28 cellular contexts compared by ENCODE assay signal in genomic region chr19:3658004-3658822, GRCh38. TPM values are rescaled to one million over a fixed set of nuclear protein-coding genes. Genes with fewer than 3 reads are reported as not detected.
DNase-seq lines count a peak whose midpoint lies in the region; ATAC-seq, FAIRE-seq and TF ChIP-seq lines count a peak whose summit lies in the region.
"Had no signal": no experiment of that assay in that cellular context is flagged by ENCODE, and none has a peak within 500 bp of the region (broad histone marks: within the 10 kb centered on the region; RNA-seq: fewer than 3 reads in every experiment).

No MANE protein-coding gene starts in this region.

- H4K91ac ChIP-seq in IMR-90 (ENCODE audit: insufficient read depth, low read depth, low read length) = no peak overlapping the region

- intact Hi-C loops in IMR-90 (cut with micrococcal nuclease) (no loop called here), HepG2 (cut with micrococcal nuclease; ENCODE audit: unreplicated experiment) (no loop called here), testis (cut with DNase I; ENCODE audit: low total_unique reads) (no loop called here)

- H2BK5ac ChIP-seq in IMR-90 (ENCODE audit: low read depth, low read length, poor library complexity, severe bottlenecking) = no peak overlapping the region

- WGBS in IMR-90 (ENCODE audit: extremely low coverage in 2 of 2, insufficient read length in 1 of 2), 2 experiments = 91% methylated on average over 15 of the region's 38 CpGs; no CpG with 5 or more reads in 1 of the 2 experiments
- 96% methylated on average over 22 of the region's 38 CpGs for WGBS in HepG2 (ENCODE audit: low lambda C conversion rate)
- WGBS in testis, 2 donors = 65 to 72% methylated on average over 14 to 35 of the region's 38 CpGs

- H4K20me1 ChIP-seq in IMR-90 (ENCODE audit: insufficient read depth, low read length) (no peaks in the 10 kb centered on the region), HepG2 (ENCODE audit: insufficient read depth, low read length) (no peaks in the 10 kb centered on the region)

- TF ChIP-seq EP300 in HepG2 (IDR thresholded peaks at IDR 0.05; ENCODE audit: low read depth in 2 of 2, low read length in 2 of 2) = no peak
- no peak for TF ChIP-seq EP300 in HepG2 (CRISPR knock-in tag; IDR thresholded peaks at IDR 0.05; ENCODE audit: borderline replicate concordance)

- no peak overlapping the region for H2BK15ac ChIP-seq in IMR-90 (ENCODE audit: low read depth, low read length)

- FAIRE-seq in HepG2 (lab: Jason Lieb, UNC) = no peak
- FAIRE-seq: GM12891, small intestine had no signal

- no peak overlapping the region for H3K18ac ChIP-seq in IMR-90 (ENCODE audit: low read depth, low read length)

- H3K9me1 ChIP-seq in IMR-90 (ENCODE audit: insufficient read depth, low read length) = peaks cover 3% of the 10 kb centered on the region; the same call in 1 of the 2 replicates

- H3K14ac ChIP-seq in IMR-90 (replicated peaks; ENCODE audit: low read depth, low read length) = no peak overlapping the region

- dilution Hi-C loops in IMR-90 (cut with HindIII; ENCODE audit: low sequenced_read_pairs, unreplicated experiment) = no loop called here

- DNase-seq in IMR-90 (no peak), cerebellar nuclear complex (lab: John Stamatoyannopoulos, UW) (peak; percentile 74 to 89), HepG2 (ENCODE audit: low spot score) (no peak), testis (peak; percentile 62), GM19240 (ENCODE audit: insufficient read length, low spot score) (no peak), NCI-H748 treated with DMSO at 0.1 percent for 48 hours (lab: John Stamatoyannopoulos, UW) (no peak)
- no peak for DNase-seq in stimulated activated CD4-positive, alpha-beta T cell treated with anti-CD3 and anti-CD28 coated beads, Interleukin-15, amount 100 ng/mL, for 24 hours
- DNase-seq: activated CD4-positive, alpha-beta T cell treated with anti-CD3 and anti-CD28 coated beads, Interleukin-2, amount 50 U/mL, for 4 hours; activated naive CD4-positive, alpha-beta T cell; activated T-cell treated with anti-CD3 and anti-CD28 coated beads, Interleukin-2, amount 50 U/mL, for 72 hours; brain microvascular endothelial cell; colonic mucosa; effector memory CD4-positive, alpha-beta T cell; erythroblast; mammary epithelial cell; NCI-H1105 treated with DMSO at 0.1 percent for 48 hours; NCI-H2029; NCI-H2227 treated with DMSO at 0.1 percent for 48 hours; NCI-H526 treated with DMSO at 0.1 percent for 48 hours; Peyer's patch; small intestine; stimulated activated CD4-positive, alpha-beta T cell treated with anti-CD3 and anti-CD28 coated beads, Interleukin-2, amount 100 ng/mL, for 24 hours; T-cell; transverse colon had no signal

- no peak overlapping the region for H3K56ac ChIP-seq in IMR-90 (ENCODE audit: extremely low read depth, insufficient read depth, low read length)

- H2AK9ac ChIP-seq in IMR-90 (replicated peaks; ENCODE audit: low read depth, low read length, poor library complexity) = no peak overlapping the region

- TF ChIP-seq CTCF in IMR-90 (conservative IDR thresholded peaks at IDR 0.05; ENCODE audit: low read depth, low read length) = no peak
- no peak for TF ChIP-seq CTCF in HepG2 (CRISPR knock-in tag; IDR thresholded peaks at IDR 0.05)
- no peak for TF ChIP-seq CTCF in testis (IDR thresholded peaks at IDR 0.05)

- no peak overlapping the region for H3K4me2 ChIP-seq in IMR-90 (ENCODE audit: low read depth, low read length)
- no peak overlapping the region for H3K4me2 ChIP-seq in HepG2 (ENCODE audit: low read depth, low read length)
- H3K4me2 ChIP-seq: GM23338 had no signal

- no peak overlapping the region for H2AK5ac ChIP-seq in IMR-90 (ENCODE audit: low read depth, low read length)

- H3K4me1 ChIP-seq in IMR-90 (ENCODE audit: control insufficient read depth, insufficient read depth, low read length) (peaks cover 3% of the 10 kb centered on the region), HepG2 (ENCODE audit: insufficient read depth, low read length) (no peaks in the 10 kb centered on the region), testis (peaks cover 3% of the 10 kb centered on the region)
- H3K4me1 ChIP-seq: colonic mucosa, Peyer's patch, transverse colon had no signal

- no TSS peak for BruUV-seq in IMR-90 (replicated peaks; lab: Mats Ljungman, UMichigan)
- BruUV-seq in HepG2 (replicated peaks; lab: Mats Ljungman, UMichigan) = no TSS peak

- in situ Hi-C loops in IMR-90 (cut with MboI; ENCODE audit: low sequenced_read_pairs) (no loop called here), HepG2 (cut with HindIII; ENCODE audit: extremely low pct_ligation_motif_present, low pct_unique_long_range_greater_than_20kb) (no loop called here)

- no peak overlapping the region for H3K4ac ChIP-seq in IMR-90 (ENCODE audit: low read depth, low read length)

- H3K23ac ChIP-seq in IMR-90 (ENCODE audit: low read depth, low read length) = no peak overlapping the region

- ATAC-seq in IMR-90 (ENCODE audit: low read depth) (no peak), HepG2 (no peak)
- ATAC-seq: activated T-cell treated with anti-CD3 and anti-CD28 coated beads, Interleukin-2, amount 50 U/mL, for 72 hours; GM23338; T-cell had no signal

- no peak overlapping the region for H3K9ac ChIP-seq in IMR-90 (ENCODE audit: low read depth, low read length)
- H3K9ac ChIP-seq in HepG2 (ENCODE audit: insufficient read depth, low read depth, low read length) = no peak overlapping the region

- peaks cover 58% of the 10 kb centered on the region for H3K36me3 ChIP-seq in IMR-90 (ENCODE audit: control insufficient read depth, insufficient read depth, low read length)
- peaks cover 0 to 11% of the 10 kb centered on the region in 2 experiments; a peak in 4 of 5 replicates for H3K36me3 ChIP-seq in HepG2 (replicated peaks in 1 of 2; ENCODE audit: control insufficient read depth in 1 of 2, insufficient read depth in 2 of 2, low read length in 2 of 2)
- no peaks in the 10 kb centered on the region for H3K36me3 ChIP-seq in testis (ENCODE audit: low read depth, missing control alignments)
- H3K36me3 ChIP-seq: colonic mucosa had no signal

- TF ChIP-seq RAD21 in IMR-90 (IDR thresholded peaks at IDR 0.05; ENCODE audit: low read length) (no peak), HepG2 (CRISPR knock-in tag; IDR thresholded peaks at IDR 0.05) (no peak)

- TF ChIP-seq POLR2A in IMR-90 (IDR thresholded peaks at IDR 0.05; ENCODE audit: low read depth, low read length) (no peak), HepG2 (IDR thresholded peaks at IDR 0.05; ENCODE audit: insufficient read depth in 1 of 2, low read depth in 2 of 2, low read length in 2 of 2) (no peak), testis (IDR thresholded peaks at IDR 0.05) (no peak)

- H2BK20ac ChIP-seq in IMR-90 (ENCODE audit: low read depth, low read length) = no peak overlapping the region

- H3K27me3 ChIP-seq in IMR-90 (ENCODE audit: control insufficient read depth, insufficient read depth, low read length) = no peaks in the 10 kb centered on the region
- no peaks in the 10 kb centered on the region for H3K27me3 ChIP-seq in HepG2 (ENCODE audit: control insufficient read depth in 1 of 2, insufficient read depth in 2 of 2, low read length in 2 of 2)
- no peaks in the 10 kb centered on the region for H3K27me3 ChIP-seq in testis
- H3K27me3 ChIP-seq: brain microvascular endothelial cell, colonic mucosa, Peyer's patch, transverse colon had no signal

- H3K4me3 ChIP-seq in IMR-90 (ENCODE audit: insufficient read depth, low read depth, low read length) (no peak overlapping the region), HepG2 (replicated peaks in 1 of 3; ENCODE audit: insufficient read depth in 1 of 3, low read depth in 2 of 3, low read length in 3 of 3) (no peak overlapping the region), testis (no peak overlapping the region)
- H3K4me3 ChIP-seq: colonic mucosa, GM23338, Peyer's patch, transverse colon had no signal

- no peak overlapping the region for H2BK120ac ChIP-seq in IMR-90 (ENCODE audit: low read depth, low read length)

- no peak overlapping the region for H4K5ac ChIP-seq in IMR-90 (ENCODE audit: low read depth, low read length)

- POLR2A ChIA-PET in IMR-90 (lab: Charles Lee; ENCODE audit: unreplicated experiment) = no interaction called here
- POLR2A ChIA-PET in HepG2 (lab: Yijun Ruan, JAX) = no interaction called here

- H2AFZ ChIP-seq in IMR-90 (replicated peaks; ENCODE audit: low read length, poor library complexity) (no peak overlapping the region), HepG2 (ENCODE audit: low read length) (no peak overlapping the region)
- H2AFZ ChIP-seq: GM23338 had no signal

- no peak overlapping the region for H4K8ac ChIP-seq in IMR-90 (ENCODE audit: low read depth in 2 of 2, low read length in 2 of 2)

- H3K79me1 ChIP-seq in IMR-90 (ENCODE audit: low read depth in 1 of 2, low read length in 2 of 2) = peaks cover 0 to 16% of the 10 kb centered on the region in 2 experiments; a peak in 3 of 4 replicates

- CTCF ChIA-PET in IMR-90 (lab: Yijun Ruan, JAX) (no interaction called here), HepG2 (lab: Yijun Ruan, JAX; ENCODE audit: low intra/inter-chr PET ratio, low total read pairs) (no interaction called here)

- H3K27ac ChIP-seq in IMR-90 (ENCODE audit: insufficient read depth, low read length) = no peak overlapping the region
- no peak overlapping the region for H3K27ac ChIP-seq in HepG2 (ENCODE audit: extremely low read length, insufficient read depth, low read length)
- no peak overlapping the region for H3K27ac ChIP-seq in testis
- H3K27ac ChIP-seq: brain microvascular endothelial cell, colonic mucosa, Peyer's patch, transverse colon had no signal

- no peaks in the 10 kb centered on the region for H3K79me2 ChIP-seq in HepG2 (ENCODE audit: insufficient read depth, low read length)

- H3K9me3 ChIP-seq in IMR-90 (ENCODE audit: control insufficient read depth, insufficient read depth, low read length) (no peaks in the 10 kb centered on the region), HepG2 (ENCODE audit: low read length) (no peaks in the 10 kb centered on the region), testis (no peaks in the 10 kb centered on the region)
- H3K9me3 ChIP-seq: colonic mucosa, Peyer's patch, transverse colon had no signal

RNA-seq across cellular contexts. Expression of gene CACTIN, which starts 31.6 kb away (rescaled TPM):
- total RNA-seq in IMR-90 (2012; rRNA removed) = 10.8 and 12.8 TPM in 2 replicates
- polyA plus RNA-seq in IMR-90 (2012; rRNA removed) = 19.5 and 25.1 TPM in 2 replicates
- 16.4 and 29.5 TPM in 2 replicates for polyA plus RNA-seq in IMR-90 (2012; cell fraction: cytosol; rRNA removed)
- polyA plus RNA-seq in IMR-90 (2012; cell fraction: nucleus; rRNA removed; ENCODE audit: low replicate concordance) = 48.6 and 103 TPM in 2 replicates
- total RNA-seq in HepG2 (2016; rRNA removed; fragmentation: Illumina TruSeq; extraction: Trizol) = 11.1 and 16.6 TPM in 2 replicates
- total RNA-seq in HepG2 (2016; cell fraction: cytosol; rRNA removed; fragmentation: Illumina TruSeq; extraction: Trizol; ENCODE audit: low read depth) = 2.8 and 3.1 TPM in 2 replicates
- total RNA-seq in HepG2 (2016; cell fraction: insoluble cytoplasmic fraction; rRNA removed; fragmentation: Illumina TruSeq; extraction: Trizol) = 11.2 and 17.9 TPM in 2 replicates
- total RNA-seq in HepG2 (2016; cell fraction: membrane; rRNA removed; fragmentation: Illumina TruSeq; extraction: Trizol) = 4.7 and 5.6 TPM in 2 replicates
- total RNA-seq in HepG2 (2016; cell fraction: nucleus; rRNA removed; fragmentation: Illumina TruSeq; extraction: Trizol) = 9.0 and 11.6 TPM in 2 replicates
- polyA plus RNA-seq in HepG2 (2011; rRNA removed) = 10.0 and 11.5 TPM in 2 replicates
- polyA plus RNA-seq in HepG2 (2011; cell fraction: cytosol; rRNA removed) = 6.6 and 11.2 TPM in 2 replicates
- polyA plus RNA-seq in HepG2 (2011; cell fraction: nucleus; rRNA removed) = 31.8 and 41.5 TPM in 2 replicates
- polyA plus RNA-seq in HepG2 (2012) = 5.7 and 5.8 TPM in 2 replicates
- polyA plus RNA-seq in HepG2 (2016; cell fraction: cytosol; fragmentation: Illumina TruSeq; extraction: Trizol; ENCODE audit: low read depth) = 1.7 and 1.8 TPM in 2 replicates
- polyA plus RNA-seq in HepG2 (2016; cell fraction: insoluble cytoplasmic fraction; fragmentation: Illumina TruSeq; extraction: Trizol; ENCODE audit: low read depth) = 10.2 and 13.0 TPM in 2 replicates
- polyA plus RNA-seq in HepG2 (2016; cell fraction: membrane; fragmentation: Illumina TruSeq; extraction: Trizol; ENCODE audit: low read depth) = 3.7 and 4.0 TPM in 2 replicates
- polyA plus RNA-seq in HepG2 (2016; cell fraction: nucleus; fragmentation: Illumina TruSeq; extraction: Trizol; ENCODE audit: insufficient read depth, low read depth) = 28.6 and 30.2 TPM in 2 replicates
- 9.7 and 19.5 TPM in 2 replicates for polyA minus RNA-seq in HepG2 (2011; rRNA and poly(A)+ RNA removed; ENCODE audit: low replicate concordance)
- polyA minus RNA-seq in HepG2 (2011; cell fraction: cytosol; rRNA and poly(A)+ RNA removed) = 5.0 and 5.2 TPM in 2 replicates
- 5.3 and 5.7 TPM in 2 replicates for polyA minus RNA-seq in HepG2 (2011; cell fraction: nucleus; rRNA and poly(A)+ RNA removed)
- total RNA-seq in testis = 10 to 100 TPM; 52.8 to 57.5 TPM
- 26.9 TPM for polyA plus RNA-seq in testis (ENCODE audit: insufficient read depth, low read depth, low replicate concordance)

RNA-seq across cellular contexts. Expression of gene PIP5K1C, which starts 42.1 kb away (rescaled TPM):
- total RNA-seq in IMR-90 (2012; rRNA removed) (10.8 and 13.6 TPM in 2 replicates), HepG2 (2016; rRNA removed; fragmentation: Illumina TruSeq; extraction: Trizol) (4.3 and 5.2 TPM in 2 replicates), testis (10 to 100 TPM; 80.2 to 87.0 TPM)
- polyA plus RNA-seq in IMR-90 (2012; rRNA removed) (23.3 and 28.0 TPM in 2 replicates), HepG2 (2011; rRNA removed) (3.6 and 4.8 TPM in 2 replicates), testis (ENCODE audit: insufficient read depth, low read depth, low replicate concordance) (99.1 TPM)
- 14.8 and 28.7 TPM in 2 replicates for polyA plus RNA-seq in IMR-90 (2012; cell fraction: cytosol; rRNA removed)
- 21.1 and 41.9 TPM in 2 replicates for polyA plus RNA-seq in IMR-90 (2012; cell fraction: nucleus; rRNA removed; ENCODE audit: low replicate concordance)
- total RNA-seq in HepG2 (2016; cell fraction: cytosol; rRNA removed; fragmentation: Illumina TruSeq; extraction: Trizol; ENCODE audit: low read depth) = 7.1 TPM in 2 replicates
- total RNA-seq in HepG2 (2016; cell fraction: insoluble cytoplasmic fraction; rRNA removed; fragmentation: Illumina TruSeq; extraction: Trizol) = 3.5 and 4.4 TPM in 2 replicates
- total RNA-seq in HepG2 (2016; cell fraction: membrane; rRNA removed; fragmentation: Illumina TruSeq; extraction: Trizol) = 6.2 and 6.4 TPM in 2 replicates
- 3.7 and 4.3 TPM in 2 replicates for total RNA-seq in HepG2 (2016; cell fraction: nucleus; rRNA removed; fragmentation: Illumina TruSeq; extraction: Trizol)
- 1.9 and 2.3 TPM in 2 replicates for polyA plus RNA-seq in HepG2 (2011; cell fraction: cytosol; rRNA removed)
- polyA plus RNA-seq in HepG2 (2011; cell fraction: nucleus; rRNA removed) = 11.5 and 14.0 TPM in 2 replicates
- 6.4 and 8.6 TPM in 2 replicates for polyA plus RNA-seq in HepG2 (2012)
- polyA plus RNA-seq in HepG2 (2016; cell fraction: cytosol; fragmentation: Illumina TruSeq; extraction: Trizol; ENCODE audit: low read depth) = 0.99 and 1.0 TPM in 2 replicates
- polyA plus RNA-seq in HepG2 (2016; cell fraction: insoluble cytoplasmic fraction; fragmentation: Illumina TruSeq; extraction: Trizol; ENCODE audit: low read depth) = 6.8 and 10.5 TPM in 2 replicates
- 4.0 and 4.6 TPM in 2 replicates for polyA plus RNA-seq in HepG2 (2016; cell fraction: membrane; fragmentation: Illumina TruSeq; extraction: Trizol; ENCODE audit: low read depth)
- polyA plus RNA-seq in HepG2 (2016; cell fraction: nucleus; fragmentation: Illumina TruSeq; extraction: Trizol; ENCODE audit: insufficient read depth, low read depth) = 16.9 and 17.1 TPM in 2 replicates
- polyA minus RNA-seq in HepG2 (2011; rRNA and poly(A)+ RNA removed; ENCODE audit: low replicate concordance) = 21.9 and 27.3 TPM in 2 replicates
- polyA minus RNA-seq in HepG2 (2011; cell fraction: cytosol; rRNA and poly(A)+ RNA removed) = 6.3 and 12.3 TPM in 2 replicates
- polyA minus RNA-seq in HepG2 (2011; cell fraction: nucleus; rRNA and poly(A)+ RNA removed) = 5.9 and 6.3 TPM in 2 replicates

RNA-seq across cellular contexts. Expression of gene TJP3, which starts 50.0 kb away (rescaled TPM):
- not detected in 2 replicates for total RNA-seq in IMR-90 (2012; rRNA removed)
- polyA plus RNA-seq in IMR-90 (2012; rRNA removed) = not detected in 2 replicates
- polyA plus RNA-seq in IMR-90 (2012; cell fraction: cytosol; rRNA removed) = 0.03 TPM in 1 of 2 replicates, not detected in the other
- not detected in 2 replicates for polyA plus RNA-seq in IMR-90 (2012; cell fraction: nucleus; rRNA removed; ENCODE audit: low replicate concordance)
- 20.6 and 21.5 TPM in 2 replicates for total RNA-seq in HepG2 (2016; rRNA removed; fragmentation: Illumina TruSeq; extraction: Trizol)
- 4.8 and 6.1 TPM in 2 replicates for total RNA-seq in HepG2 (2016; cell fraction: cytosol; rRNA removed; fragmentation: Illumina TruSeq; extraction: Trizol; ENCODE audit: low read depth)
- total RNA-seq in HepG2 (2016; cell fraction: insoluble cytoplasmic fraction; rRNA removed; fragmentation: Illumina TruSeq; extraction: Trizol) = 12.8 and 26.0 TPM in 2 replicates
- 6.5 and 7.3 TPM in 2 replicates for total RNA-seq in HepG2 (2016; cell fraction: membrane; rRNA removed; fragmentation: Illumina TruSeq; extraction: Trizol)
- total RNA-seq in HepG2 (2016; cell fraction: nucleus; rRNA removed; fragmentation: Illumina TruSeq; extraction: Trizol) = 21.9 and 26.6 TPM in 2 replicates
- 2.3 and 3.3 TPM in 2 replicates for polyA plus RNA-seq in HepG2 (2011; rRNA removed)
- polyA plus RNA-seq in HepG2 (2011; cell fraction: cytosol; rRNA removed) = 0.60 and 0.95 TPM in 2 replicates
- polyA plus RNA-seq in HepG2 (2011; cell fraction: nucleus; rRNA removed) = 7.0 and 7.9 TPM in 2 replicates
- polyA plus RNA-seq in HepG2 (2012) = 5.3 and 9.8 TPM in 2 replicates
- polyA plus RNA-seq in HepG2 (2016; cell fraction: cytosol; fragmentation: Illumina TruSeq; extraction: Trizol; ENCODE audit: low read depth) = 1.8 and 2.4 TPM in 2 replicates
- polyA plus RNA-seq in HepG2 (2016; cell fraction: insoluble cytoplasmic fraction; fragmentation: Illumina TruSeq; extraction: Trizol; ENCODE audit: low read depth) = 14.4 and 15.0 TPM in 2 replicates
- polyA plus RNA-seq in HepG2 (2016; cell fraction: membrane; fragmentation: Illumina TruSeq; extraction: Trizol; ENCODE audit: low read depth) = 3.0 and 3.4 TPM in 2 replicates
- 30.0 and 33.5 TPM in 2 replicates for polyA plus RNA-seq in HepG2 (2016; cell fraction: nucleus; fragmentation: Illumina TruSeq; extraction: Trizol; ENCODE audit: insufficient read depth, low read depth)
- 4.2 and 4.7 TPM in 2 replicates for polyA minus RNA-seq in HepG2 (2011; rRNA and poly(A)+ RNA removed; ENCODE audit: low replicate concordance)
- polyA minus RNA-seq in HepG2 (2011; cell fraction: cytosol; rRNA and poly(A)+ RNA removed) = 4.5 and 6.3 TPM in 2 replicates
- 3.5 and 6.6 TPM in 2 replicates for polyA minus RNA-seq in HepG2 (2011; cell fraction: nucleus; rRNA and poly(A)+ RNA removed)
- 10 to 100 TPM; 37.2 to 81.1 TPM for total RNA-seq in testis
- 125 TPM for polyA plus RNA-seq in testis (ENCODE audit: insufficient read depth, low read depth, low replicate concordance)
- total RNA-seq: Daoy had no signal

RNA-seq across cellular contexts. Expression of gene TBXA2R, which starts 51.5 kb away (rescaled TPM):
- total RNA-seq in IMR-90 (2012; rRNA removed) (0.28 and 0.36 TPM in 2 replicates), HepG2 (2016; rRNA removed; fragmentation: Illumina TruSeq; extraction: Trizol) (not detected in 2 replicates), testis (1 to 10 TPM; 1.3 to 3.2 TPM)
- polyA plus RNA-seq in IMR-90 (2012; rRNA removed) (2.3 and 3.6 TPM in 2 replicates), HepG2 (2011; rRNA removed) (0.05 and 0.09 TPM in 2 replicates), testis (ENCODE audit: insufficient read depth, low read depth, low replicate concordance) (1.8 TPM)
- polyA plus RNA-seq in IMR-90 (2012; cell fraction: cytosol; rRNA removed) = 2.4 and 4.4 TPM in 2 replicates
- polyA plus RNA-seq in IMR-90 (2012; cell fraction: nucleus; rRNA removed; ENCODE audit: low replicate concordance) = 1.2 and 4.5 TPM in 2 replicates
- total RNA-seq in HepG2 (2016; cell fraction: cytosol; rRNA removed; fragmentation: Illumina TruSeq; extraction: Trizol; ENCODE audit: low read depth) = not detected in 2 replicates
- not detected in 2 replicates for total RNA-seq in HepG2 (2016; cell fraction: insoluble cytoplasmic fraction; rRNA removed; fragmentation: Illumina TruSeq; extraction: Trizol)
- total RNA-seq in HepG2 (2016; cell fraction: membrane; rRNA removed; fragmentation: Illumina TruSeq; extraction: Trizol) = not detected in 2 replicates
- total RNA-seq in HepG2 (2016; cell fraction: nucleus; rRNA removed; fragmentation: Illumina TruSeq; extraction: Trizol) = not detected in 2 replicates
- 0.04 TPM in 2 replicates for polyA plus RNA-seq in HepG2 (2011; cell fraction: cytosol; rRNA removed)
- 0.11 TPM in 1 of 2 replicates, not detected in the other for polyA plus RNA-seq in HepG2 (2011; cell fraction: nucleus; rRNA removed)
- polyA plus RNA-seq in HepG2 (2012) = not detected in 2 replicates
- not detected in 2 replicates for polyA plus RNA-seq in HepG2 (2016; cell fraction: cytosol; fragmentation: Illumina TruSeq; extraction: Trizol; ENCODE audit: low read depth)
- not detected in 2 replicates for polyA plus RNA-seq in HepG2 (2016; cell fraction: insoluble cytoplasmic fraction; fragmentation: Illumina TruSeq; extraction: Trizol; ENCODE audit: low read depth)
- not detected in 2 replicates for polyA plus RNA-seq in HepG2 (2016; cell fraction: membrane; fragmentation: Illumina TruSeq; extraction: Trizol; ENCODE audit: low read depth)
- not detected in 2 replicates for polyA plus RNA-seq in HepG2 (2016; cell fraction: nucleus; fragmentation: Illumina TruSeq; extraction: Trizol; ENCODE audit: insufficient read depth, low read depth)
- 0.20 and 1.3 TPM in 2 replicates for polyA minus RNA-seq in HepG2 (2011; rRNA and poly(A)+ RNA removed; ENCODE audit: low replicate concordance)
- not detected in 2 replicates for polyA minus RNA-seq in HepG2 (2011; cell fraction: cytosol; rRNA and poly(A)+ RNA removed)
- not detected in 2 replicates for polyA minus RNA-seq in HepG2 (2011; cell fraction: nucleus; rRNA and poly(A)+ RNA removed)
- total RNA-seq: Daoy, progenitor cell of endocrine pancreas had no signal

Comparison
In these comparisons a context has a peak if more than half of its experiments do, and no peak if none do; other contexts are left out.
1. DNase-seq: peak in cerebellar nuclear complex (2 of 2) and testis (single experiment); none in IMR-90 (single experiment), HepG2 (single experiment), stimulated activated CD4-positive, alpha-beta T cell treated with anti-CD3 and anti-CD28 coated beads, Interleukin-15, amount 100 ng/mL, for 24 hours (single experiment), GM19240 (single experiment) and NCI-H748 treated with DMSO at 0.1 percent for 48 hours (single experiment).